In the genomic region with DNA sequence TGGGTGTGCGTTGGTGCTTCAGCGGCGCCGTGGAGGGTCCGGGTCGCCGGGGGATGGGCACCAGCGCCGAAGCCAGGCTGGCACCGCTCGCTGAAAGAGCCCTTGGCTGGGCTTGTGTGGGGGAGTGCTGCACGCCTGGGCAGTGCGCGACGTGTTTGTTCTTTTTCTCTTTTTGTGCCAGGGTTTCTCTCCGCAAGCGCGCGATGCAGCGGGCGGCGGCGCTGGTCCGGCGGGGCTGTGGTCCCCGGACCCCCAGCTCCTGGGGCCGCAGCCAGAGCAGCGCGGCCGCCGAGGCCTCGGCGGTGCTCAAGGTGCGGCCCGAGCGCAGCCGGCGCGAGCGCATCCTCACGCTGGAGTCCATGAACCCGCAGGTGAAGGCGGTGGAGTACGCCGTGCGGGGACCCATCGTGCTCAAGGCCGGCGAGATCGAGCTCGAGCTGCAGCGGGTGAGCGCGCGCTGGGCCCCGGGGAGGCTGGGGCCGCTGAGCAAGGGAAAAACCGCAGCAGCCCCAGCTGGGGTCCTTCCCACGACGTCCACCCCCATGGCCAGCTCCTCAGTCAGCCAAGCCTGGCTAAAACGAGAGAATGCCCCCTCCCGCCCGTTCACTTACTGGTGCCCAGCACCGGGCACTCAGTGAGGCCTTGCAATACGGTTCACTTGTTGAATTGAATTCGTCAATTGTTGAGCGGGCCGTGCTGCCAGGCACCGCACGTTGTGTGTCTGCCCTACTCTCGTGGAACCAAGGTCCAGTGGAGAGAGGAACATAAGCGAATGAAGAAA, we compare ENCODE assay signal across 1 cellular context.
TF ChIP-seq lines count a peak whose summit lies in the region.

No MANE protein-coding gene starts in this region.

TF ChIP-seq in HepG2, 621 proteins besides CTCF, POLR2A, EP300 and RAD21 (continued from another document and continues in another):
- TF ChIP-seq, protein P1, sequence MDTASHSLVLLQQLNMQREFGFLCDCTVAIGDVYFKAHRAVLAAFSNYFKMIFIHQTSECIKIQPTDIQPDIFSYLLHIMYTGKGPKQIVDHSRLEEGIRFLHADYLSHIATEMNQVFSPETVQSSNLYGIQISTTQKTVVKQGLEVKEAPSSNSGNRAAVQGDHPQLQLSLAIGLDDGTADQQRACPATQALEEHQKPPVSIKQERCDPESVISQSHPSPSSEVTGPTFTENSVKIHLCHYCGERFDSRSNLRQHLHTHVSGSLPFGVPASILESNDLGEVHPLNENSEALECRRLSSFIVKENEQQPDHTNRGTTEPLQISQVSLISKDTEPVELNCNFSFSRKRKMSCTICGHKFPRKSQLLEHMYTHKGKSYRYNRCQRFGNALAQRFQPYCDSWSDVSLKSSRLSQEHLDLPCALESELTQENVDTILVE (CRISPR knock-in tag; IDR thresholded peaks at IDR 0.05): no peak; the same call in 1 of the 2 replicates
- peak; percentile 78 for TF ChIP-seq ZNF891 (CRISPR knock-in tag; IDR thresholded peaks at IDR 0.05)
- TF ChIP-seq TEF (CRISPR knock-in tag; IDR thresholded peaks at IDR 0.05): no peak
- TF ChIP-seq ZSCAN9 (CRISPR knock-in tag; IDR thresholded peaks at IDR 0.05; ENCODE audit: borderline replicate concordance): no peak
- TF ChIP-seq ZNF367 (CRISPR knock-in tag; IDR thresholded peaks at IDR 0.05; ENCODE audit: borderline replicate concordance): no peak
- no peak for TF ChIP-seq ETV5 (CRISPR knock-in tag; IDR thresholded peaks at IDR 0.05; ENCODE audit: borderline replicate concordance)
- no peak for TF ChIP-seq RBAK (CRISPR knock-in tag; IDR thresholded peaks at IDR 0.05)
- TF ChIP-seq SNAPC5 (CRISPR knock-in tag; IDR thresholded peaks at IDR 0.05; ENCODE audit: borderline replicate concordance): no peak
- TF ChIP-seq NONO (IDR thresholded peaks at IDR 0.05): no peak
- no peak for TF ChIP-seq NONO (CRISPR knock-in tag; conservative IDR thresholded peaks at IDR 0.05)
- TF ChIP-seq ZIK1 (CRISPR knock-in tag; IDR thresholded peaks at IDR 0.05; ENCODE audit: borderline replicate concordance, low read depth): no peak
- no peak for TF ChIP-seq TERF1 (CRISPR knock-in tag; IDR thresholded peaks at IDR 0.05)
- TF ChIP-seq ZNF180 (CRISPR knock-in tag; IDR thresholded peaks at IDR 0.05; ENCODE audit: borderline replicate concordance, low read depth): no peak
- no peak for TF ChIP-seq NFE2L2 (IDR thresholded peaks at IDR 0.05; ENCODE audit: low read length)
- no peak for TF ChIP-seq PAF1 (CRISPR knock-in tag; IDR thresholded peaks at IDR 0.05)
- TF ChIP-seq ARID4A (CRISPR knock-in tag; IDR thresholded peaks at IDR 0.05; ENCODE audit: borderline replicate concordance): no peak
- TF ChIP-seq ZNF703 (CRISPR knock-in tag; IDR thresholded peaks at IDR 0.05; ENCODE audit: borderline replicate concordance): no peak
- TF ChIP-seq, protein P2, sequence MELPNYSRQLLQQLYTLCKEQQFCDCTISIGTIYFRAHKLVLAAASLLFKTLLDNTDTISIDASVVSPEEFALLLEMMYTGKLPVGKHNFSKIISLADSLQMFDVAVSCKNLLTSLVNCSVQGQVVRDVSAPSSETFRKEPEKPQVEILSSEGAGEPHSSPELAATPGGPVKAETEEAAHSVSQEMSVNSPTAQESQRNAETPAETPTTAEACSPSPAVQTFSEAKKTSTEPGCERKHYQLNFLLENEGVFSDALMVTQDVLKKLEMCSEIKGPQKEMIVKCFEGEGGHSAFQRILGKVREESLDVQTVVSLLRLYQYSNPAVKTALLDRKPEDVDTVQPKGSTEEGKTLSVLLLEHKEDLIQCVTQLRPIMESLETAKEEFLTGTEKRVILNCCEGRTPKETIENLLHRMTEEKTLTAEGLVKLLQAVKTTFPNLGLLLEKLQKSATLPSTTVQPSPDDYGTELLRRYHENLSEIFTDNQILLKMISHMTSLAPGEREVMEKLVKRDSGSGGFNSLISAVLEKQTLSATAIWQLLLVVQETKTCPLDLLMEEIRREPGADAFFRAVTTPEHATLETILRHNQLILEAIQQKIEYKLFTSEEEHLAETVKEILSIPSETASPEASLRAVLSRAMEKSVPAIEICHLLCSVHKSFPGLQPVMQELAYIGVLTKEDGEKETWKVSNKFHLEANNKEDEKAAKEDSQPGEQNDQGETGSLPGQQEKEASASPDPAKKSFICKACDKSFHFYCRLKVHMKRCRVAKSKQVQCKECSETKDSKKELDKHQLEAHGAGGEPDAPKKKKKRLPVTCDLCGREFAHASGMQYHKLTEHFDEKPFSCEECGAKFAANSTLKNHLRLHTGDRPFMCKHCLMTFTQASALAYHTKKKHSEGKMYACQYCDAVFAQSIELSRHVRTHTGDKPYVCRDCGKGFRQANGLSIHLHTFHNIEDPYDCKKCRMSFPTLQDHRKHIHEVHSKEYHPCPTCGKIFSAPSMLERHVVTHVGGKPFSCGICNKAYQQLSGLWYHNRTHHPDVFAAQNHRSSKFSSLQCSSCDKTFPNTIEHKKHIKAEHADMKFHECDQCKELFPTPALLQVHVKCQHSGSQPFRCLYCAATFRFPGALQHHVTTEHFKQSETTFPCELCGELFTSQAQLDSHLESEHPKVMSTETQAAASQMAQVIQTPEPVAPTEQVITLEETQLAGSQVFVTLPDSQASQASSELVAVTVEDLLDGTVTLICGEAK (IDR thresholded peaks at IDR 0.05): no peak
- TF ChIP-seq, protein P2 (CRISPR knock-in tag; IDR thresholded peaks at IDR 0.05): no peak
- no peak for TF ChIP-seq KDM6A (CRISPR knock-in tag; IDR thresholded peaks at IDR 0.05; ENCODE audit: low read depth)
- TF ChIP-seq, protein P3, sequence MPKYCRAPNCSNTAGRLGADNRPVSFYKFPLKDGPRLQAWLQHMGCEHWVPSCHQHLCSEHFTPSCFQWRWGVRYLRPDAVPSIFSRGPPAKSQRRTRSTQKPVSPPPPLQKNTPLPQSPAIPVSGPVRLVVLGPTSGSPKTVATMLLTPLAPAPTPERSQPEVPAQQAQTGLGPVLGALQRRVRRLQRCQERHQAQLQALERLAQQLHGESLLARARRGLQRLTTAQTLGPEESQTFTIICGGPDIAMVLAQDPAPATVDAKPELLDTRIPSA (CRISPR knock-in tag; IDR thresholded peaks at IDR 0.05; ENCODE audit: borderline replicate concordance): 0 out of 2 replicates have a peak, but pooled peaks have one; percentile 3
- TF ChIP-seq PCBP1 (IDR thresholded peaks at IDR 0.05; ENCODE audit: borderline replicate concordance, low read depth, low read length): no peak
- TF ChIP-seq ZNF615 (CRISPR knock-in tag; IDR thresholded peaks at IDR 0.05; ENCODE audit: borderline replicate concordance): no peak
- TF ChIP-seq ZNF619 (CRISPR knock-in tag; IDR thresholded peaks at IDR 0.05): no peak
- no peak for TF ChIP-seq RCOR2 (CRISPR knock-in tag; IDR thresholded peaks at IDR 0.05)
- no peak for TF ChIP-seq HMGA1 (CRISPR knock-in tag; conservative IDR thresholded peaks at IDR 0.05)
- 0 out of 2 replicates have a peak, but pooled peaks have one; percentile 17 for TF ChIP-seq NFKB2 (CRISPR knock-in tag; IDR thresholded peaks at IDR 0.05; ENCODE audit: borderline replicate concordance)
- no peak for TF ChIP-seq KDM5A (IDR thresholded peaks at IDR 0.05; ENCODE audit: borderline replicate concordance, low read length)
- TF ChIP-seq BORCS8-MEF2B (CRISPR knock-in tag; IDR thresholded peaks at IDR 0.05): no peak; the same call in 1 of the 2 replicates
- TF ChIP-seq, protein P4, sequence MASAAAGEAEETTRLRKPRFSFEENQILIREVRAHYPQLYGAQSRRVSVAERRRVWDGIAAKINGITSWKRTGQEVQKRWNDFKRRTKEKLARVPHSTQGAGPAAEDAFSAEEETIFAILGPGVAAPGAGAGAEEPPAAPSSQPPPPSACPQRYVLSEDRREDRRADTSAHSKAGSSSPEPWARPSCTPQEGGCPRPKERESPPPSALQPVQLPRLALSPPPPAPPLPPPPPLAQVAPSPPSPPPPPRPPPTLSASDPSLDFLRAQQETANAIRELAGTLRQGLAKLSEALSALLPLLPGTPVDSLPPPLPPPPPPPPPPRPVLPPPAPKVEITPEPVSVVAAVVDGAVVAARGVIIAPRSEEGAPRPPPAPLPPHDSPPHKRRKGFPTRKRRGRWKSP (CRISPR knock-in tag; IDR thresholded peaks at IDR 0.05): no peak
- no peak for TF ChIP-seq FOXJ3 (CRISPR knock-in tag; IDR thresholded peaks at IDR 0.05; ENCODE audit: borderline replicate concordance)
- no peak for TF ChIP-seq ZNF264 (CRISPR knock-in tag; IDR thresholded peaks at IDR 0.05)
- TF ChIP-seq ZNF788 (CRISPR knock-in tag; IDR thresholded peaks at IDR 0.05; ENCODE audit: borderline replicate concordance): no peak; the same call in 1 of the 2 replicates
- TF ChIP-seq, protein P5, sequence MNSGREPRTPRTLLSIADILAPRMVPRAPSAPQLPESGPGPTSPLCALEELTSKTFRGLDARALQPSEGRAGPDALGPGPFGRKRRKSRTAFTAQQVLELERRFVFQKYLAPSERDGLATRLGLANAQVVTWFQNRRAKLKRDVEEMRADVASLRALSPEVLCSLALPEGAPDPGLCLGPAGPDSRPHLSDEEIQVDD (CRISPR knock-in tag; IDR thresholded peaks at IDR 0.05; ENCODE audit: borderline replicate concordance): peak; percentile 61; the same call in 1 of the 2 replicates
- TF ChIP-seq ZNF746 (CRISPR knock-in tag; IDR thresholded peaks at IDR 0.05): no peak
- TF ChIP-seq ZNF337 (CRISPR knock-in tag; IDR thresholded peaks at IDR 0.05; ENCODE audit: borderline replicate concordance, low read depth): no peak
- TF ChIP-seq ELF3 (CRISPR knock-in tag; IDR thresholded peaks at IDR 0.05): no peak
- TF ChIP-seq AKAP8 (CRISPR knock-in tag; IDR thresholded peaks at IDR 0.05): no peak
- TF ChIP-seq POLR2AphosphoS2 (IDR thresholded peaks at IDR 0.05; ENCODE audit: low read depth, low read length): no peak
- TF ChIP-seq SAFB2 (CRISPR knock-in tag; IDR thresholded peaks at IDR 0.05; ENCODE audit: borderline replicate concordance, low read depth): no peak
- TF ChIP-seq ZC3H13 (CRISPR knock-in tag; IDR thresholded peaks at IDR 0.05): no peak; the same call in 1 of the 2 replicates
- TF ChIP-seq ZNF260 (CRISPR knock-in tag; IDR thresholded peaks at IDR 0.05; ENCODE audit: borderline replicate concordance, low read depth): no peak
